Comparison of ENCODE assay signal across 8 cellular contexts in genomic region chr17:5437721-5438317, GRCh38.
A peak's percentile ranks its signal among the peaks of the same experiment; 100 is the strongest.
DNase-seq lines count a peak whose midpoint lies in the region; ATAC-seq and TF ChIP-seq lines count a peak whose summit lies in the region.

No MANE protein-coding gene starts in this region.

- H3K36me3 ChIP-seq in KMS-11 (ENCODE audit: insufficient read depth), result no peaks in the 10 kb centered on the region
- H3K36me3 ChIP-seq in mucosa of rectum (ENCODE audit: control insufficient read depth in 2 of 2, insufficient read depth in 2 of 2, low read length in 2 of 2), result peaks cover 20 to 39% of the 10 kb centered on the region in 2 donors

- H3K4me2 ChIP-seq in KMS-11, result peak overlapping the region; percentile 29; the same call in 1 of the 2 replicates

- H3K27me3 ChIP-seq in KMS-11 (ENCODE audit: insufficient read depth, low read depth), result no peaks in the 10 kb centered on the region
- H3K27me3 ChIP-seq in mucosa of rectum (ENCODE audit: control insufficient read depth in 2 of 2, insufficient read depth in 2 of 2, low read length in 2 of 2), result no peaks in the 10 kb centered on the region

- no peak for TF ChIP-seq CTCF in KMS-11 (conservative IDR thresholded peaks at IDR 0.05; ENCODE audit: low read depth, low read length)

- peaks cover 24% of the 10 kb centered on the region; the same call in 1 of the 2 replicates for H3K79me2 ChIP-seq in KMS-11 (ENCODE audit: insufficient read depth, low read depth)

- ATAC-seq in GM21526 (IDR thresholded peaks at IDR 0.05; ENCODE audit: low FRiP score, unreplicated experiment) (no peak), HG03175 (IDR thresholded peaks at IDR 0.05; ENCODE audit: unreplicated experiment) (no peak), HG02938 (IDR thresholded peaks at IDR 0.05; ENCODE audit: unreplicated experiment) (no peak)

- H3K4me3 ChIP-seq in KMS-11 (IDR thresholded peaks at IDR 0.05; ENCODE audit: insufficient read depth, low read depth, low read length) (no peak overlapping the region), mucosa of rectum (ENCODE audit: low read length in 2 of 2) (peak overlapping the region; percentile 76 to 92)

- H4K20me1 ChIP-seq in KMS-11 (ENCODE audit: insufficient read depth), result no peaks in the 10 kb centered on the region

- H2AFZ ChIP-seq in KMS-11 (ENCODE audit: low read depth), result no peak overlapping the region

- no peaks in the 10 kb centered on the region for H3K4me1 ChIP-seq in KMS-11 (ENCODE audit: low read depth, poor library complexity, severe bottlenecking)
- peaks cover 9 to 14% of the 10 kb centered on the region in 2 donors for H3K4me1 ChIP-seq in mucosa of rectum (ENCODE audit: control insufficient read depth in 2 of 2, insufficient read depth in 2 of 2, low read length in 2 of 2)

- no peaks in the 10 kb centered on the region for H3K9me3 ChIP-seq in mucosa of rectum (ENCODE audit: control insufficient read depth in 2 of 2, low read length in 2 of 2)

- peak; percentile 51 for DNase-seq in AG08396 (ENCODE audit: low spot score)
- DNase-seq in central memory CD4-positive, alpha-beta T cell, result peak; percentile 18
- DNase-seq in superior temporal gyrus (ENCODE audit: extremely low spot score), result no peak

- no peak overlapping the region for H3K27ac ChIP-seq in KMS-11
- peak overlapping the region in 1 of 2 donors; percentile 82 for H3K27ac ChIP-seq in mucosa of rectum (ENCODE audit: low read depth in 2 of 2, low read length in 2 of 2)

- H3K9ac ChIP-seq in KMS-11, result peak overlapping the region; percentile 63; the same call in 1 of the 2 replicates
- peak overlapping the region; percentile 83 to 85 for H3K9ac ChIP-seq in mucosa of rectum (ENCODE audit: low read depth in 1 of 2, low read length in 2 of 2)
